ENCODE assay signal across 9 cellular contexts in the genomic region with DNA sequence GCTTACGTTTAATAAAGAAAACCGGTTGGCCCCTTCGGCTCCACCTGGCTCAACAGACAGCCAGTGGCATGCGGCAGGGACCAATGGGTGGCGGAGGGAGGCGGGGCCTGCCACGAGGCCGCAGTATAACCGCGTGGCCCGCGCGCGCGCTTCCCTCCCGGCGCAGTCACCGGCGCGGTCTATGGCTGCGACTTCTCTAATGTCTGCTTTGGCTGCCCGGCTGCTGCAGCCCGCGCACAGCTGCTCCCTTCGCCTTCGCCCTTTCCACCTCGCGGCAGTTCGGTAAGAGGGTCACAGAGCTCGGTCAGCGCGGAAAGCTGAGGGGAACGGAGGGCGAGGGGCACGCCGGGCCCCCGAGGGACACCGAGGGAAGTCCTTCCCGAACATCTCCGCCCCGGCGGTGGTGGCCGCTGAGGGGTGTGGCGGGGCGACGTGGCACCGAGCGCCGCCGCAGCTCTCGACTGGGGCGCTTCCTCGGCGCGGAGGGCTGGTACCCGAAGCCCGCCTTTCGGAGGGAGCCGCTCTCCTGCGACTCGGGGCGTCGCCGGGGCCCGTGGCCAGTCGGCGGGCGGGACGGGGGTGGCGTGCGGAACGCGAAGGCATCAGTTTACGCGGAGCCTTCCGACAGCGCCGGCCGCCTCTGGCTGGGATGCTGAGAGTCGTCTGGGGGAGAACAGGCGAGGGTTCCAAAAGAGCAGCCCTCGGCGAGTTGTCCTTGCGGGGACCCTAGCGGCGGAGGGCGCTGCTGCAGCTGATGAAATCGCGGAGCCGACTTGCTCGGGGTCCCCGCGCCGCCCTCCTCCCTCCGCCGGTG. TPM values are rescaled to one million over a fixed set of nuclear protein-coding genes. Genes with fewer than 3 reads are reported as not detected.
DNase-seq lines count a peak whose midpoint lies in the region; ATAC-seq, FAIRE-seq and TF ChIP-seq lines count a peak whose summit lies in the region.
"Had no signal": no experiment of that assay in that cellular context is flagged by ENCODE, and none has a peak within 500 bp of the region (broad histone marks: within the 10 kb centered on the region; RNA-seq: fewer than 3 reads in every experiment).

A gene (plus strand): TSS at position 155 of the 814 bp plus-strand sequence. CDS start 27 bp downstream, at position 182.

- no peaks in the 10 kb centered on the region for H3K27me3 ChIP-seq in keratinocyte (ENCODE audit: control insufficient read depth, extremely low read depth, insufficient read depth, low read length)

- no peaks in the 10 kb centered on the region for H3K9me1 ChIP-seq in keratinocyte (ENCODE audit: control insufficient read depth, extremely low read depth, insufficient read depth, low read length)

- peak within 1 kb of the TSS; percentile 78 for H3K4me2 ChIP-seq in keratinocyte (ENCODE audit: control insufficient read depth, extremely low read depth, insufficient read depth, low read depth, low read length)

- peaks cover 22% of the 10 kb centered on the region for H3K4me1 ChIP-seq in keratinocyte (ENCODE audit: control insufficient read depth, extremely low read depth, insufficient read depth, low read length)

- peaks cover 0 to 9% of the 10 kb centered on the region in 2 experiments for H3K36me3 ChIP-seq in keratinocyte (ENCODE audit: control insufficient read depth in 2 of 2, extremely low read depth in 1 of 2, insufficient read depth in 2 of 2, low read length in 2 of 2)

- H4K20me1 ChIP-seq in keratinocyte (ENCODE audit: control insufficient read depth, extremely low read depth, insufficient read depth, low read length) = peaks cover 16% of the 10 kb centered on the region

- DNase-seq in AG10803 (ENCODE audit: low read depth) = peak; percentile 96
- DNase-seq in NCI-H345 treated with DMSO at 0.1 percent for 48 hours (lab: John Stamatoyannopoulos, UW; ENCODE audit: unreplicated experiment) = peak; percentile 96
- peak; percentile 77 to 82 (median 79) for DNase-seq in activated CD4-positive, CD25-positive, alpha-beta regulatory T cell (lab: John Stamatoyannopoulos, UW)
- peak; percentile 84 for DNase-seq in central memory CD4-positive, alpha-beta T cell
- DNase-seq in keratinocyte (ENCODE audit: low read depth, low spot score) = peak; percentile 63
- DNase-seq in stimulated activated CD4-positive, alpha-beta T cell treated with anti-CD3 and anti-CD28 coated beads, Interleukin-15, amount 100 ng/mL, for 1 hour (ENCODE audit: low read depth in 1 of 2, low spot score in 1 of 2) = peak; percentile 75 to 87

- H3K4me3 ChIP-seq in AG10803 (ENCODE audit: low read length) (peak within 1 kb of the TSS; percentile 95), keratinocyte (ENCODE audit: control insufficient read depth in 2 of 3, extremely low read depth in 1 of 3, insufficient read depth in 2 of 3, low read depth in 1 of 3, low read length in 3 of 3) (peak within 1 kb of the TSS; percentile 80 to 93 (median 87))

- peak within 1 kb of the TSS; percentile 75 for H2AFZ ChIP-seq in keratinocyte (ENCODE audit: control insufficient read depth, low read length)

- H3K9me3 ChIP-seq in keratinocyte (ENCODE audit: control insufficient read depth, low read depth, low read length) = no peaks in the 10 kb centered on the region

- peaks cover 52% of the 10 kb centered on the region for H3K79me2 ChIP-seq in keratinocyte (ENCODE audit: control insufficient read depth, insufficient read depth, low read length)

- peak within 1 kb of the TSS; percentile 85 for H3K27ac ChIP-seq in keratinocyte (ENCODE audit: control insufficient read depth, insufficient read depth, low read length)

- TF ChIP-seq CTCF in AG10803 (conservative IDR thresholded peaks at IDR 0.05; ENCODE audit: low read length) = peak; percentile 71
- TF ChIP-seq CTCF in keratinocyte (optimal IDR thresholded peaks at IDR 0.05 in 1 of 3, IDR thresholded peaks at IDR 0.05 in 1 of 3, conservative IDR thresholded peaks at IDR 0.05 in 1 of 3; ENCODE audit: extremely low read depth in 1 of 3, insufficient read depth in 2 of 3, low read length in 3 of 3) = peak; percentile 50 to 84 (median 74)

- ATAC-seq in GM19025 (IDR thresholded peaks at IDR 0.05; ENCODE audit: low read depth, unreplicated experiment) (peak; percentile 88), HG03342 (IDR thresholded peaks at IDR 0.05; ENCODE audit: unreplicated experiment) (peak; percentile 82)

- peak within 1 kb of the TSS; percentile 97 for H3K9ac ChIP-seq in keratinocyte (ENCODE audit: control insufficient read depth, extremely low read depth, insufficient read depth, low read length)

- dilution Hi-C loops in keratinocyte (cut with MboI; ENCODE audit: extremely low pct_ligation_motif_present, low sequenced_read_pairs) = no loop called here

- FAIRE-seq in keratinocyte (lab: Jason Lieb, UNC) = no peak
- FAIRE-seq: islet of Langerhans had no signal

RNA-seq across cellular contexts. Expression of the gene that starts here (rescaled TPM):
- polyA plus RNA-seq in keratinocyte = 50.9 to 114 TPM (median 80.3 TPM) in 3 replicates
- 73.3 TPM for polyA plus RNA-seq in keratinocyte (2011; ENCODE audit: low read depth)
- polyA plus RNA-seq in keratinocyte (2011; cell fraction: cytosol; rRNA removed) = 40.3 and 79.7 TPM in 2 replicates
- polyA plus RNA-seq in keratinocyte (2011; cell fraction: nucleus; rRNA removed) = 29.2 and 38.5 TPM in 2 replicates
- 66.8 and 94.0 TPM in 2 replicates for polyA plus RNA-seq in keratinocyte (2012; ENCODE audit: low replicate concordance)
- 37.6 to 70.6 TPM (median 57.1 TPM) in 3 replicates for polyA minus RNA-seq in keratinocyte
- polyA minus RNA-seq in keratinocyte (2011; cell fraction: cytosol; rRNA and poly(A)+ RNA removed) = 33.2 TPM
- 17.4 and 23.7 TPM in 2 replicates for polyA minus RNA-seq in keratinocyte (2011; cell fraction: nucleus; rRNA and poly(A)+ RNA removed)

Comparison
In these comparisons a context has a peak if more than half of its experiments do, and no peak if none do; other contexts are left out.
1. Peak in every context shown above with its lines: DNase-seq, ATAC-seq, H3K4me3 ChIP-seq and H3K27ac ChIP-seq.